In the genomic region with DNA sequence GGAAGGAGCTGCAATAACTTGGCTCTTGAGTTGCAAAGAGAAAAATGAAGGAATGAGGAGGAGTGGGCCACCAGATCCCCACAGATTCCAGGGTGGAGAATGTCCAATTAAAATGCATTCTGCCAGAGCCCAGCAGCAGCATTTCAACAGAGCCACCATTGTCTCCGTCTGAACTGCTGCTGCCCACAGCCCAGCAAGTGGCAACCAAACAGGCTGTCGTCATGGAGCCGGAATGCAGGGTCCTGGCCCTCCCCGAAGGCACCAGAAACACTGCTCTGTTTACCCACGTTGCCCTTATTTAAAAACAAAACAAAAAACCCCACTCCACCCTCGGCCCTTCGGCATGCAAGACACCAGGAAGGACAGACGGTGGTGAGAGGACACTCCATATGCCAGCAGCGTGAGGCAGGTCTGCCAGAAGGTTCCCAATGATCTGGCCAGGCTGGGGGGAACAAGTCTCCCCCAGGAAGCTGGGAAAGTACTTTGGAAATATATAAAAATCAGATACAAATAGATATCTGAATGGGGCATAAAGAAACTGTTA, we compare ENCODE assay signal across 9 cellular contexts. TPM values are rescaled to one million over a fixed set of nuclear protein-coding genes. Genes with fewer than 3 reads are reported as not detected.
DNase-seq lines count a peak whose midpoint lies in the region; ATAC-seq and TF ChIP-seq lines count a peak whose summit lies in the region.
"Had no signal": no experiment of that assay in that cellular context is flagged by ENCODE, and none has a peak within 500 bp of the region (broad histone marks: within the 10 kb centered on the region; RNA-seq: fewer than 3 reads in every experiment).

No MANE protein-coding gene starts in this region.

- H3K27me3 ChIP-seq in WERI-Rb-1 (ENCODE audit: insufficient read depth, low read depth, severe bottlenecking): no peaks in the 10 kb centered on the region
- no peaks in the 10 kb centered on the region for H3K27me3 ChIP-seq in heart left ventricle
- H3K27me3 ChIP-seq in trophoblast cell (ENCODE audit: insufficient read depth, low read length): no peaks in the 10 kb centered on the region
- no peaks in the 10 kb centered on the region for H3K27me3 ChIP-seq in ascending aorta

- H2BK12ac ChIP-seq in trophoblast cell (ENCODE audit: low read length): peak overlapping the region; percentile 66

- no peak overlapping the region for H3K9ac ChIP-seq in trophoblast cell (ENCODE audit: low read length)

- no peak overlapping the region for H3K14ac ChIP-seq in trophoblast cell (ENCODE audit: low read length)

- DNase-seq in ELR (ENCODE audit: low read depth) (peak; percentile 8), WERI-Rb-1 (no peak), heart left ventricle (peak in 1 of 5 donors; percentile 35), trophoblast cell (peak; percentile 89), ascending aorta (ENCODE audit: low spot score in 2 of 2) (no peak)
- DNase-seq: activated gamma-delta T cell treated with Interleukin-2 at 50 U/mL for 16 hours had no signal

- H4K12ac ChIP-seq in trophoblast cell (ENCODE audit: low read depth, low read length): no peak overlapping the region

- H4K8ac ChIP-seq in trophoblast cell (ENCODE audit: low read depth, low read length): no peak overlapping the region

- peaks cover 2% of the 10 kb centered on the region for H3K79me2 ChIP-seq in trophoblast cell (ENCODE audit: control insufficient read depth, insufficient read depth, low read length, poor library complexity)

- WGBS in heart left ventricle, 4 donors: 35 to 47% (median 39%) methylated on average over 9 of the region's 9 CpGs
- WGBS in trophoblast cell (ENCODE audit: extremely low coverage, insufficient coverage, insufficient read length): no CpG with 5 or more reads among the region's 9 CpGs

- H3K4me2 ChIP-seq in trophoblast cell (ENCODE audit: low read length): peak overlapping the region; percentile 12

- no peaks in the 10 kb centered on the region for H3K9me3 ChIP-seq in WERI-Rb-1 (ENCODE audit: severe bottlenecking)
- no peaks in the 10 kb centered on the region for H3K9me3 ChIP-seq in heart left ventricle
- H3K9me3 ChIP-seq in trophoblast cell (ENCODE audit: insufficient read depth, low read depth, low read length): no peaks in the 10 kb centered on the region
- no peaks in the 10 kb centered on the region for H3K9me3 ChIP-seq in ascending aorta

- H4K91ac ChIP-seq in trophoblast cell (ENCODE audit: low read depth, low read length): peak overlapping the region; percentile 97

- peaks cover 0 to 19% (median 7%) of the 10 kb centered on the region in 12 donors for H3K4me1 ChIP-seq in heart left ventricle
- H3K4me1 ChIP-seq in trophoblast cell (ENCODE audit: control insufficient read depth in 1 of 2, insufficient read depth in 2 of 2, low read length in 2 of 2): peaks cover 27 to 41% of the 10 kb centered on the region in 2 experiments
- no peaks in the 10 kb centered on the region for H3K4me1 ChIP-seq in ascending aorta

- peak in 3 of 4 donors; percentile 43 to 67 (median 57) for ATAC-seq in heart left ventricle
- no peak for ATAC-seq in HG02623 (IDR thresholded peaks at IDR 0.05; ENCODE audit: unreplicated experiment)
- no peak for ATAC-seq in GM18505 (IDR thresholded peaks at IDR 0.05; ENCODE audit: unreplicated experiment)
- no peak for ATAC-seq in HG03280 (IDR thresholded peaks at IDR 0.05; ENCODE audit: unreplicated experiment)

- no peak overlapping the region for H3K23ac ChIP-seq in trophoblast cell (ENCODE audit: low read length)

- H3K36me3 ChIP-seq in WERI-Rb-1 (peaks cover 18% of the 10 kb centered on the region), heart left ventricle (no peaks in the 10 kb centered on the region), trophoblast cell (ENCODE audit: control insufficient read depth in 1 of 2, insufficient read depth in 2 of 2, low read length in 2 of 2) (no peaks in the 10 kb centered on the region), ascending aorta (no peaks in the 10 kb centered on the region)

- intact Hi-C loops in heart left ventricle (cut with DNase I) (no loop called here), ascending aorta (cut with DNase I) (no loop called here)

- H3K79me1 ChIP-seq in trophoblast cell (ENCODE audit: low read length): peaks cover 31% of the 10 kb centered on the region

- H2AFZ ChIP-seq in trophoblast cell (ENCODE audit: insufficient read depth, low read length, poor library complexity): no peak overlapping the region

- peak overlapping the region; percentile 96 for H2BK5ac ChIP-seq in trophoblast cell (ENCODE audit: low read depth, low read length, poor library complexity)

- peak overlapping the region; percentile 97 for H2BK120ac ChIP-seq in trophoblast cell (ENCODE audit: insufficient read depth, low read length, poor library complexity)

- no peak overlapping the region for H2AK5ac ChIP-seq in trophoblast cell (ENCODE audit: low read length)

- H3K27ac ChIP-seq in WERI-Rb-1 (peak overlapping the region; percentile 53), heart left ventricle (peak overlapping the region in 2 of 12 donors; percentile 19 to 42), trophoblast cell (ENCODE audit: low read depth, low read length) (peak overlapping the region; percentile 88), ascending aorta (no peak overlapping the region)

- H3K4me3 ChIP-seq in WERI-Rb-1 (ENCODE audit: low read depth, low read length) (no peak overlapping the region), heart left ventricle (no peak overlapping the region), trophoblast cell (ENCODE audit: low read depth, low read length) (no peak overlapping the region), ascending aorta (no peak overlapping the region)

- TF ChIP-seq CTCF in WERI-Rb-1 (IDR thresholded peaks at IDR 0.05; ENCODE audit: low read depth, low read length): no peak
- no peak for TF ChIP-seq CTCF in heart left ventricle (IDR thresholded peaks at IDR 0.05)
- TF ChIP-seq CTCF in ascending aorta (IDR thresholded peaks at IDR 0.05): no peak

- TF ChIP-seq POLR2A in heart left ventricle (IDR thresholded peaks at IDR 0.05) (no peak), GM18505 (IDR thresholded peaks at IDR 0.05; ENCODE audit: borderline replicate concordance, extremely low read depth, insufficient read depth, insufficient read length) (no peak)

- no peak overlapping the region for H3K4ac ChIP-seq in trophoblast cell (ENCODE audit: low read depth, low read length)

- H3K18ac ChIP-seq in trophoblast cell (ENCODE audit: low read length): no peak overlapping the region

RNA-seq across cellular contexts. Expression of a gene that starts 32.5 kb away (rescaled TPM):
- 10 to 100 TPM; 15.6 to 57.5 (median 23.8) TPM for total RNA-seq in heart left ventricle
- polyA plus RNA-seq in heart left ventricle: 10 to 100 TPM; 13.1 to 23.5 TPM
- polyA plus RNA-seq in trophoblast cell (2013): 33.1 and 34.0 TPM in 2 replicates
- total RNA-seq in ascending aorta: 9.5 TPM

Comparison
In these comparisons a context has a peak if more than half of its experiments do, and no peak if none do; other contexts are left out.
1. DNase-seq: peak in ELR (single experiment) and trophoblast cell (2 of 2); none in WERI-Rb-1 (single experiment) and ascending aorta (0 of 2).
2. H3K27ac ChIP-seq: peak in WERI-Rb-1 (single experiment) and trophoblast cell (single experiment); none in ascending aorta (0 of 2).
3. ATAC-seq: peak in heart left ventricle (3 of 4); none in HG02623 (single experiment), GM18505 (single experiment) and HG03280 (single experiment).